Comparison of ENCODE assay signal across 8 cellular contexts in genomic region chr12:45130881-45131281, GRCh38.
DNase-seq lines count a peak whose midpoint lies in the region; ATAC-seq lines count a peak whose summit lies in the region.

No MANE protein-coding gene starts in this region.

- intact Hi-C loops in left colon (cut with DNase I, micrococcal nuclease) = no loop called here

- no peaks in the 10 kb centered on the region for H3K36me3 Mint-ChIP-seq in stimulated activated effector memory CD8-positive, alpha-beta T cell treated with anti-CD3 and anti-CD28 coated beads, Interleukin-12 subunit alpha, Interleukin-12 subunit beta, amount 100 ng/mL, for 72 hours

- H3K9me3 Mint-ChIP-seq in stimulated activated effector memory CD8-positive, alpha-beta T cell treated with anti-CD3 and anti-CD28 coated beads, Interleukin-12 subunit alpha, Interleukin-12 subunit beta, amount 100 ng/mL, for 72 hours = no peaks in the 10 kb centered on the region

- no peaks in the 10 kb centered on the region for H3K4me1 Mint-ChIP-seq in stimulated activated effector memory CD8-positive, alpha-beta T cell treated with anti-CD3 and anti-CD28 coated beads, Interleukin-12 subunit alpha, Interleukin-12 subunit beta, amount 100 ng/mL, for 72 hours

- H3K4me3 Mint-ChIP-seq in stimulated activated effector memory CD8-positive, alpha-beta T cell treated with anti-CD3 and anti-CD28 coated beads, Interleukin-12 subunit alpha, Interleukin-12 subunit beta, amount 100 ng/mL, for 72 hours = no peak overlapping the region

- peak; percentile 72 for ATAC-seq in HG02588 (IDR thresholded peaks at IDR 0.05; ENCODE audit: unreplicated experiment)
- ATAC-seq in left colon = peak; percentile 56
- peak; percentile 76 for ATAC-seq in stimulated activated effector memory CD8-positive, alpha-beta T cell treated with anti-CD3 and anti-CD28 coated beads, Interleukin-12 subunit alpha, Interleukin-12 subunit beta, amount 100 ng/mL, for 72 hours

- no peak overlapping the region for H3K27ac Mint-ChIP-seq in stimulated activated effector memory CD8-positive, alpha-beta T cell treated with anti-CD3 and anti-CD28 coated beads, Interleukin-12 subunit alpha, Interleukin-12 subunit beta, amount 100 ng/mL, for 72 hours

- DNase-seq in activated gamma-delta T cell treated with Interleukin-2 at 50 U/mL for 16 hours (peak; percentile 14), activated gamma-delta T cell (lab: John Stamatoyannopoulos, UW) (no peak), NCI-H1092 (lab: John Stamatoyannopoulos, UW) (peak; percentile 76), SW 1271 (lab: John Stamatoyannopoulos, UW) (peak; percentile 8 to 56), cerebellum (ENCODE audit: low spot score) (peak; percentile 13), left colon (peak in 1 of 2 donors; percentile 11)
- peak in 1 of 2 donors; percentile 59 for DNase-seq in stimulated activated effector memory CD8-positive, alpha-beta T cell treated with anti-CD3 and anti-CD28 coated beads, Interleukin-12 subunit alpha, Interleukin-12 subunit beta, amount 100 ng/mL, for 72 hours (ENCODE audit: low spot score in 2 of 2)
